Comparison of ENCODE assay signal across 7 cellular contexts in genomic region chr20:49168864-49169263, GRCh38. TPM values are rescaled to one million over a fixed set of nuclear protein-coding genes. Genes with fewer than 3 reads are reported as not detected.
A peak's percentile ranks its signal among the peaks of the same experiment; 100 is the strongest.
DNase-seq lines count a peak whose midpoint lies in the region; TF ChIP-seq lines count a peak whose summit lies in the region.
"Not testable (repeated sequence)": the region's sequence is repeated elsewhere in the genome, so short reads cannot be mapped to it uniquely, and the experiment has no call there.

No MANE protein-coding gene starts in this region.

- peaks cover 100% of the 10 kb centered on the region for H4K20me1 ChIP-seq in BLaER1

- not testable (repeated sequence) for H3K4me3 Mint-ChIP-seq in activated CD4-positive, alpha-beta memory T cell treated with anti-CD3 and anti-CD28 coated beads for 36 hours; activated naive CD4-positive, alpha-beta T cell treated with anti-CD3 and anti-CD28 coated beads for 36 hours; chondrocyte (ENCODE audit: unreplicated experiment); nephron progenitor cell

- H3K27me3 Mint-ChIP-seq in activated CD4-positive, alpha-beta memory T cell treated with anti-CD3 and anti-CD28 coated beads for 36 hours; activated naive CD4-positive, alpha-beta T cell treated with anti-CD3 and anti-CD28 coated beads for 36 hours (ENCODE audit: low read depth); chondrocyte (ENCODE audit: low read depth); nephron progenitor cell (ENCODE audit: low read depth, poor library complexity): not testable (repeated sequence)

- CTCF ChIA-PET in activated CD4-positive, alpha-beta memory T cell treated with anti-CD3 and anti-CD28 coated beads for 36 hours (lab: Charles Lee), result interaction anchor here (1.2 kb wide), 1 partner anchor 49 kb away, joined by 3 read pairs; no protein-coding TSS in a partner anchor
- CTCF ChIA-PET in activated naive CD4-positive, alpha-beta T cell treated with anti-CD3 and anti-CD28 coated beads for 36 hours (lab: Charles Lee), result not testable (repeated sequence)

- H3K4me1 Mint-ChIP-seq in activated CD4-positive, alpha-beta memory T cell treated with anti-CD3 and anti-CD28 coated beads for 36 hours (ENCODE audit: low read depth), result peaks cover 70% of the 10 kb centered on the region
- H3K4me1 Mint-ChIP-seq in activated naive CD4-positive, alpha-beta T cell treated with anti-CD3 and anti-CD28 coated beads for 36 hours (ENCODE audit: low read depth), result peaks cover 71% of the 10 kb centered on the region
- H3K4me1 Mint-ChIP-seq in chondrocyte (ENCODE audit: low read depth) (peaks cover 35% of the 10 kb centered on the region), nephron progenitor cell (peaks cover 10% of the 10 kb centered on the region)

- peak; percentile 15 for DNase-seq in GM12865 (ENCODE audit: low read depth)
- not testable (repeated sequence) for DNase-seq in SK-N-MC (ENCODE audit: low read depth, low spot score); activated CD4-positive, alpha-beta memory T cell treated with anti-CD3 and anti-CD28 coated beads for 36 hours; activated naive CD4-positive, alpha-beta T cell treated with anti-CD3 and anti-CD28 coated beads for 36 hours; chondrocyte (ENCODE audit: low spot score); nephron progenitor cell

- H3K36me3 ChIP-seq in BLaER1, result peaks cover 63% of the 10 kb centered on the region
- H3K36me3 ChIP-seq in SK-N-MC (ENCODE audit: insufficient read depth, low read length), result peaks cover 45% of the 10 kb centered on the region

- H3K4me3 ChIP-seq in BLaER1; GM12865 (ENCODE audit: low read depth, low read length); SK-N-MC: not testable (repeated sequence)

- H3K36me3 Mint-ChIP-seq in activated CD4-positive, alpha-beta memory T cell treated with anti-CD3 and anti-CD28 coated beads for 36 hours, result peaks cover 14% of the 10 kb centered on the region
- peaks cover 18% of the 10 kb centered on the region for H3K36me3 Mint-ChIP-seq in activated naive CD4-positive, alpha-beta T cell treated with anti-CD3 and anti-CD28 coated beads for 36 hours (ENCODE audit: low read depth)
- not testable (repeated sequence) for H3K36me3 Mint-ChIP-seq in chondrocyte (ENCODE audit: low read depth)
- H3K36me3 Mint-ChIP-seq in nephron progenitor cell (ENCODE audit: low read depth), result peaks cover 42% of the 10 kb centered on the region

- H3K9me3 Mint-ChIP-seq in activated CD4-positive, alpha-beta memory T cell treated with anti-CD3 and anti-CD28 coated beads for 36 hours; activated naive CD4-positive, alpha-beta T cell treated with anti-CD3 and anti-CD28 coated beads for 36 hours; chondrocyte (ENCODE audit: low read depth); nephron progenitor cell: not testable (repeated sequence)

- not testable (repeated sequence) for H3K9me3 ChIP-seq in BLaER1; SK-N-MC (ENCODE audit: low read depth, low read length)

- intact Hi-C loops in activated CD4-positive, alpha-beta memory T cell treated with anti-CD3 and anti-CD28 coated beads for 36 hours (cut with micrococcal nuclease), result not testable (repeated sequence)
- intact Hi-C loops in activated naive CD4-positive, alpha-beta T cell treated with anti-CD3 and anti-CD28 coated beads for 36 hours (cut with micrococcal nuclease), result loop anchor here (1.0 to 10.0 kb wide), 4 partner anchors 9 to 636 kb away; partner anchors contain the start of genes ARFGEF2 and PREX1

- POLR2A ChIA-PET in activated CD4-positive, alpha-beta memory T cell treated with anti-CD3 and anti-CD28 coated beads for 36 hours (lab: Charles Lee), result interaction anchor here (0.6 kb wide), 1 partner anchor 31 kb away, joined by 3 read pairs; no protein-coding TSS in a partner anchor

- not testable (repeated sequence) for H3K27ac ChIP-seq in BLaER1
- H3K27ac ChIP-seq in SK-N-MC, result 0 out of 2 replicates have a peak overlapping the region, but pooled peaks have one; percentile 5

- H3K9ac ChIP-seq in BLaER1, result 0 out of 2 replicates have a peak overlapping the region, but pooled peaks have one; percentile 18
- not testable (repeated sequence) for H3K9ac ChIP-seq in SK-N-MC (ENCODE audit: insufficient read length)

- peak overlapping the region; percentile 21 for H3K27ac Mint-ChIP-seq in activated CD4-positive, alpha-beta memory T cell treated with anti-CD3 and anti-CD28 coated beads for 36 hours
- peak overlapping the region; percentile 5 for H3K27ac Mint-ChIP-seq in activated naive CD4-positive, alpha-beta T cell treated with anti-CD3 and anti-CD28 coated beads for 36 hours
- H3K27ac Mint-ChIP-seq in chondrocyte (ENCODE audit: unreplicated experiment), result peak overlapping the region; percentile 32
- H3K27ac Mint-ChIP-seq in nephron progenitor cell, result peak overlapping the region; percentile 54

- H3K4me2 ChIP-seq in BLaER1, result peak overlapping the region; percentile 48

- H3K27me3 ChIP-seq in BLaER1, result not testable (repeated sequence)

- TF ChIP-seq CTCF in GM12865 (IDR thresholded peaks at IDR 0.05; ENCODE audit: insufficient read depth, low read depth, low read length, missing control alignments); chondrocyte (IDR thresholded peaks at IDR 0.05); nephron progenitor cell (IDR thresholded peaks at IDR 0.05): not testable (repeated sequence)

- peaks cover 39% of the 10 kb centered on the region for H3K4me1 ChIP-seq in BLaER1

RNA-seq across cellular contexts. Expression of gene STAU1, which starts 19.3 kb away (rescaled TPM):
- 10 to 100 TPM; 59.8 to 62.3 TPM for total RNA-seq in activated CD4-positive, alpha-beta memory T cell treated with anti-CD3 and anti-CD28 coated beads for 36 hours
- total RNA-seq in activated naive CD4-positive, alpha-beta T cell treated with anti-CD3 and anti-CD28 coated beads for 36 hours, result 10 to 100 TPM; 50.6 to 54.4 TPM
- 76.8 to 77.6 TPM (median 77.2 TPM) in 3 replicates for total RNA-seq in chondrocyte

RNA-seq across cellular contexts. Expression of gene DDX27, which starts 50.4 kb away (rescaled TPM):
- total RNA-seq in activated CD4-positive, alpha-beta memory T cell treated with anti-CD3 and anti-CD28 coated beads for 36 hours, result 10 to 100 TPM; 42.8 to 43.5 TPM
- 10 to 100 TPM; 40.6 to 41.2 TPM for total RNA-seq in activated naive CD4-positive, alpha-beta T cell treated with anti-CD3 and anti-CD28 coated beads for 36 hours
- 23.3 to 25.9 TPM (median 23.7 TPM) in 3 replicates for total RNA-seq in chondrocyte
